13 cellular contexts compared by ENCODE assay signal in genomic region chr10:21317902-21318301, GRCh38.
DNase-seq lines count a peak whose midpoint lies in the region; ATAC-seq and TF ChIP-seq lines count a peak whose summit lies in the region.
"Had no signal": no experiment of that assay in that cellular context is flagged by ENCODE, and none has a peak within 500 bp of the region (broad histone marks: within the 10 kb centered on the region; RNA-seq: fewer than 3 reads in every experiment).

No MANE protein-coding gene starts in this region.

- peak overlapping the region; percentile 43 for H3K18ac ChIP-seq in mesendoderm (ENCODE audit: low read length)

- H3K56ac ChIP-seq in mesendoderm (ENCODE audit: low read length) = no peak overlapping the region

- no peak overlapping the region for H4K5ac ChIP-seq in mesendoderm (ENCODE audit: low read length)

- no peak overlapping the region for H2BK5ac ChIP-seq in mesendoderm (ENCODE audit: low read length)

- no peaks in the 10 kb centered on the region for H3K36me3 Mint-ChIP-seq in HFFc6 (ENCODE audit: low read depth)
- no peaks in the 10 kb centered on the region for H3K36me3 Mint-ChIP-seq in activated naive CD4-positive, alpha-beta T cell treated with anti-CD3 and anti-CD28 coated beads, Interleukin-2, amount 10 ng/mL, durations not matched to agents 7 days and 5 days

- ATAC-seq in HG02938 (IDR thresholded peaks at IDR 0.05; ENCODE audit: unreplicated experiment) = no peak
- ATAC-seq: heart right ventricle, left lung had no signal

- H3K9me3 Mint-ChIP-seq in HFFc6 = no peaks in the 10 kb centered on the region
- no peaks in the 10 kb centered on the region for H3K9me3 Mint-ChIP-seq in activated naive CD4-positive, alpha-beta T cell treated with anti-CD3 and anti-CD28 coated beads, Interleukin-2, amount 10 ng/mL, durations not matched to agents 7 days and 5 days

- no peak overlapping the region for H3K4me2 ChIP-seq in mesendoderm (ENCODE audit: low read length)

- peaks cover 2% of the 10 kb centered on the region for H3K27me3 Mint-ChIP-seq in HFFc6 (ENCODE audit: insufficient read depth)
- H3K27me3 Mint-ChIP-seq in activated naive CD4-positive, alpha-beta T cell treated with anti-CD3 and anti-CD28 coated beads, Interleukin-2, amount 10 ng/mL, durations not matched to agents 7 days and 5 days = no peaks in the 10 kb centered on the region

- H2BK15ac ChIP-seq in mesendoderm (replicated peaks; ENCODE audit: low read depth) = peak overlapping the region; percentile 38

- peak overlapping the region; percentile 35 for H3K27ac ChIP-seq in brain microvascular endothelial cell
- H3K27ac ChIP-seq in mesendoderm (ENCODE audit: low read depth, low read length) = no peak overlapping the region
- H3K27ac ChIP-seq: adrenal gland, left lung, thoracic aorta had no signal

- H3K23ac ChIP-seq in mesendoderm (ENCODE audit: low read length) = no peak overlapping the region

- no peak overlapping the region for H2AK5ac ChIP-seq in mesendoderm (ENCODE audit: low read length)

- H3K4me3 ChIP-seq in brain microvascular endothelial cell (ENCODE audit: low read depth, low read length) = no peak overlapping the region
- no peak overlapping the region for H3K4me3 ChIP-seq in mesendoderm (ENCODE audit: low read length)
- H3K4me3 ChIP-seq: adrenal gland, heart right ventricle, left lung, thoracic aorta had no signal

- H4K8ac ChIP-seq in mesendoderm (ENCODE audit: low read depth, low read length) = no peak overlapping the region

- H3K4me1 ChIP-seq in mesendoderm (ENCODE audit: control insufficient read depth, low read depth, low read length) = peaks cover 14% of the 10 kb centered on the region

- peak; percentile 19 for DNase-seq in A172 (ENCODE audit: low spot score)
- DNase-seq in HFFc6 = peak; percentile 70
- peak; percentile 83 for DNase-seq in brain microvascular endothelial cell
- no peak for DNase-seq in mesendoderm
- DNase-seq in stimulated activated CD4-positive, alpha-beta T cell treated with anti-CD3 and anti-CD28 coated beads, Interleukin-15, amount 100 ng/mL, for 24 hours = no peak
- no peak for DNase-seq in NCI-H146 (lab: John Stamatoyannopoulos, UW)
- DNase-seq in activated naive CD4-positive, alpha-beta T cell treated with anti-CD3 and anti-CD28 coated beads, Interleukin-2, amount 10 ng/mL, durations not matched to agents 7 days and 5 days = no peak
- DNase-seq: adrenal gland; effector memory CD4-positive, alpha-beta T cell; heart right ventricle; left lung had no signal

- no peaks in the 10 kb centered on the region for H3K79me1 ChIP-seq in mesendoderm (ENCODE audit: low read length)

- in situ Hi-C loops in brain microvascular endothelial cell (cut with HindIII; ENCODE audit: low pct_ligation_motif_present, low sequenced_read_pairs) = no loop called here

- no peaks in the 10 kb centered on the region for H3K27me3 ChIP-seq in brain microvascular endothelial cell (replicated peaks)
- H3K27me3 ChIP-seq in mesendoderm (ENCODE audit: insufficient read depth, low read length, poor library complexity) = no peaks in the 10 kb centered on the region
- H3K27me3 ChIP-seq: adrenal gland, heart right ventricle, left lung had no signal

- CTCF ChIA-PET in activated naive CD4-positive, alpha-beta T cell treated with anti-CD3 and anti-CD28 coated beads, Interleukin-2, amount 10 ng/mL, durations not matched to agents 7 days and 5 days (lab: Charles Lee) = no interaction called here

- H3K9ac ChIP-seq in mesendoderm (ENCODE audit: low read length) = no peak overlapping the region

- peak overlapping the region; percentile 0; the same call in 1 of the 2 replicates for H3K4me3 Mint-ChIP-seq in HFFc6
- H3K4me3 Mint-ChIP-seq in activated naive CD4-positive, alpha-beta T cell treated with anti-CD3 and anti-CD28 coated beads, Interleukin-2, amount 10 ng/mL, durations not matched to agents 7 days and 5 days = no peak overlapping the region

- H3K36me3 ChIP-seq in brain microvascular endothelial cell (replicated peaks) = no peaks in the 10 kb centered on the region
- no peaks in the 10 kb centered on the region for H3K36me3 ChIP-seq in mesendoderm (ENCODE audit: control insufficient read depth, insufficient read depth, low read length)
- H3K36me3 ChIP-seq: adrenal gland, heart right ventricle, left lung, thoracic aorta had no signal

- WGBS in mesendoderm (ENCODE audit: extremely low coverage, insufficient coverage, low lambda C conversion rate) = no CpG with 5 or more reads among the region's 3 CpGs

- H3K27ac Mint-ChIP-seq in HFFc6 = peak overlapping the region; percentile 67
- H3K27ac Mint-ChIP-seq in activated naive CD4-positive, alpha-beta T cell treated with anti-CD3 and anti-CD28 coated beads, Interleukin-2, amount 10 ng/mL, durations not matched to agents 7 days and 5 days = no peak overlapping the region

- H2BK120ac ChIP-seq in mesendoderm (ENCODE audit: low read depth, low read length) = peak overlapping the region; percentile 54

- H3K4me1 Mint-ChIP-seq in HFFc6 (ENCODE audit: low read depth) = peaks cover 52% of the 10 kb centered on the region
- no peaks in the 10 kb centered on the region for H3K4me1 Mint-ChIP-seq in activated naive CD4-positive, alpha-beta T cell treated with anti-CD3 and anti-CD28 coated beads, Interleukin-2, amount 10 ng/mL, durations not matched to agents 7 days and 5 days

- TF ChIP-seq CTCF in HFFc6 (IDR thresholded peaks at IDR 0.05) (no peak), brain microvascular endothelial cell (IDR thresholded peaks at IDR 0.05; ENCODE audit: low read depth, low read length, missing control alignments) (no peak)

- H3K4ac ChIP-seq in mesendoderm (ENCODE audit: low read depth, low read length) = no peak overlapping the region

- H3K79me2 ChIP-seq in mesendoderm (ENCODE audit: control insufficient read depth, insufficient read depth, low read length) = no peaks in the 10 kb centered on the region

Comparison
In these comparisons a context has a peak if more than half of its experiments do, and no peak if none do; other contexts are left out.
1. DNase-seq: peak in A172 (single experiment), HFFc6 (single experiment) and brain microvascular endothelial cell (single experiment); none in mesendoderm (single experiment), stimulated activated CD4-positive, alpha-beta T cell treated with anti-CD3 and anti-CD28 coated beads, Interleukin-15, amount 100 ng/mL, for 24 hours (single experiment), NCI-H146 (single experiment) and activated naive CD4-positive, alpha-beta T cell treated with anti-CD3 and anti-CD28 coated beads, Interleukin-2, amount 10 ng/mL, durations not matched to agents 7 days and 5 days (single experiment).